ENCODE assay signal across 10 cellular contexts in the genomic region with DNA sequence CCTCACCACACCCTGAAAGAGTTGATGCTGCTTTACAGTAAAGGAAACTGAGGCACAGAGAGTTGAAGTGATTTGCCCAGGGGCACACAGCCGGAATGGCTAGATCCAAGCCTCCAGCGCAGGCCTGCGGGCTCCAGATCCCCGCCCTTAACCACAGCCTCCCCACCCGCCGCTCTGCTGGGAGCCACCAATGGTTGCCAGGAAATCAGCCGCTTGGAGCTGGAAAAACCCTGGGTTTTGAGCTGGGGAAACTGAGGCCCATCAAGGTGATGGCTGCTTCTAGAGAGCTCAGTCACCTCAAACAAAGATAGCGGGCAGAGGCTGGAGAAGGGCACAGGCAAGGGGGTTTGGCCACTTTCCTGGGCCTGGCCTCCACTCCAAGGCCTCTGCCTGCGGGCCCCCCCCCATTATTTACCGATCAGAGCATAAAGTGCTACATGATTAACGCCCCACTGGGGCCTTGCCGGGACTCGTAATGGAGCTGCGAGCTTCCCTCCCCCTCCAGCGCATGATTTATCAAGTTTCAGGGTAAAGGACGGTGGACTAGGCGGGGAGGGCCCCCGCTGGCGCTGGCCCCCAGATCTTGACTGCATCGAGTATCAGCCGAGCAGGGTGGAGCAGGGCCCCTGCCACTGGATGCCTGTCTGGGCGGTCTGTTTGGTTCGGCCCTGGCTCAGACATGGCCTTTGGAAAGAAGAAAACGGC. TPM values are rescaled to one million over a fixed set of nuclear protein-coding genes. Genes with fewer than 3 reads are reported as not detected.
DNase-seq lines count a peak whose midpoint lies in the region; ATAC-seq, FAIRE-seq and TF ChIP-seq lines count a peak whose summit lies in the region.
"Had no signal": no experiment of that assay in that cellular context is flagged by ENCODE, and none has a peak within 500 bp of the region (broad histone marks: within the 10 kb centered on the region; RNA-seq: fewer than 3 reads in every experiment).

No MANE protein-coding gene starts in this region.

- no TSS peak for BruUV-seq in K562 (replicated peaks; lab: Mats Ljungman, UMichigan)

- H3K4me3 ChIP-seq in HUES64 (ENCODE audit: low read length) (no peak overlapping the region), K562 (0 out of 2 replicates have a peak overlapping the region, but pooled peaks have one; percentile 0)
- H3K4me3 ChIP-seq in effector memory CD4-positive, alpha-beta T cell (ENCODE audit: insufficient read depth, low read depth, low read length, poor library complexity, severe bottlenecking): no peak overlapping the region

- H3K36me3 ChIP-seq in HUES64 (ENCODE audit: insufficient read depth, low read length) (no peaks in the 10 kb centered on the region), K562 (ENCODE audit: control insufficient read depth, insufficient read depth, low read length) (0 out of 3 replicates have a peak, but pooled peaks cover 2% of the 10 kb centered on the region)
- H3K36me3 ChIP-seq in effector memory CD4-positive, alpha-beta T cell (ENCODE audit: control insufficient read depth, insufficient read depth, low read length): no peaks in the 10 kb centered on the region

- H4K20me1 ChIP-seq in K562 (replicated peaks; ENCODE audit: control insufficient read depth, insufficient read depth, low read length): no peaks in the 10 kb centered on the region

- no peak for TF ChIP-seq CTCF in K562 (IDR thresholded peaks at IDR 0.05 in 2 of 3, conservative IDR thresholded peaks at IDR 0.05 in 1 of 3; ENCODE audit: insufficient read depth in 2 of 3, low read depth in 1 of 3, low read length in 3 of 3)

- peak overlapping the region; percentile 59 for H2AFZ ChIP-seq in K562 (ENCODE audit: low read depth, low read length)

- in situ Hi-C loops in K562 (cut with MboI): no loop called here

- H3K27me3 ChIP-seq in HUES64 (ENCODE audit: insufficient read depth, low read length) (no peaks in the 10 kb centered on the region), K562 (ENCODE audit: control insufficient read depth in 2 of 2, insufficient read depth in 2 of 2, low read length in 2 of 2) (no peaks in the 10 kb centered on the region), layer of hippocampus (ENCODE audit: control insufficient read depth, insufficient read depth, low read length) (no peaks in the 10 kb centered on the region)
- no peaks in the 10 kb centered on the region for H3K27me3 ChIP-seq in effector memory CD4-positive, alpha-beta T cell (replicated peaks; ENCODE audit: control insufficient read depth, insufficient read depth, low read length, poor library complexity, severe bottlenecking)

- peaks cover 63% of the 10 kb centered on the region for H3K79me2 ChIP-seq in K562 (ENCODE audit: control insufficient read depth, insufficient read depth, low read length)

- DNase-seq in K562 (ENCODE audit: extremely low read depth in 1 of 4, low spot score in 3 of 4) (peak; percentile 43 to 67 (median 62)), superior temporal gyrus (ENCODE audit: extremely low spot score) (peak; percentile 28), occipital lobe (lab: John Stamatoyannopoulos, UW) (no peak)
- no peak for DNase-seq in effector memory CD4-positive, alpha-beta T cell
- DNase-seq: activated CD8-positive, alpha-beta memory T cell treated with anti-CD3 and anti-CD28 coated beads, Interleukin-2, amount 50 U/mL, for 4 hours; OCI-M1 had no signal

- TF ChIP-seq POLR2A in K562 (conservative IDR thresholded peaks at IDR 0.05): no peak

- CTCF ChIA-PET in K562 (lab: Yijun Ruan, JAX; ENCODE audit: low intra/inter-chr PET ratio): no interaction called here

- intact Hi-C loops in K562 (cut with micrococcal nuclease): no loop called here

- H3K9me3 ChIP-seq in HUES64 (ENCODE audit: insufficient read depth, low read depth, low read length) (no peaks in the 10 kb centered on the region), K562 (replicated peaks; ENCODE audit: control insufficient read depth, insufficient read depth, low read depth, low read length) (no peaks in the 10 kb centered on the region)
- H3K9me3 ChIP-seq in effector memory CD4-positive, alpha-beta T cell (ENCODE audit: control insufficient read depth, low read length): no peaks in the 10 kb centered on the region

- TF ChIP-seq RAD21 in K562 (CRISPR knock-in tag; conservative IDR thresholded peaks at IDR 0.05 in 1 of 2, IDR thresholded peaks at IDR 0.05 in 1 of 2): no peak; a peak in 1 of 4 replicates

- POLR2A ChIA-PET in K562 (lab: Yijun Ruan, JAX): interaction anchor here (0.6 to 1.7 kb wide), 5 partner anchors 8 to 792 kb away, joined by 3 to 9 read pairs (median 3); no protein-coding TSS in a partner anchor

- H3K27ac ChIP-seq in HUES64 (ENCODE audit: low read depth, low read length): peak overlapping the region; percentile 37; the same call in 1 of the 2 replicates
- peak overlapping the region; percentile 74 for H3K27ac ChIP-seq in K562 (ENCODE audit: extremely low read depth, low read depth, low read length)
- peak overlapping the region; percentile 95 for H3K27ac ChIP-seq in layer of hippocampus (ENCODE audit: low read depth, low read length)
- no peak overlapping the region for H3K27ac ChIP-seq in effector memory CD4-positive, alpha-beta T cell (ENCODE audit: insufficient read depth, low read length, poor library complexity, severe bottlenecking)

- no peaks in the 10 kb centered on the region for H3K9me1 ChIP-seq in K562 (ENCODE audit: control insufficient read depth, insufficient read depth, low read length)

- FAIRE-seq in K562 (lab: Jason Lieb, UNC): peak; percentile 26

- no peak for TF ChIP-seq EP300 in K562 (IDR thresholded peaks at IDR 0.05; ENCODE audit: low read length)

- peak; percentile 56 for ATAC-seq in K562
- ATAC-seq in HG02870 (IDR thresholded peaks at IDR 0.05; ENCODE audit: unreplicated experiment): no peak
- ATAC-seq in HG03469 (IDR thresholded peaks at IDR 0.05; ENCODE audit: unreplicated experiment): no peak

- peak overlapping the region; percentile 60 for H3K4me2 ChIP-seq in K562 (ENCODE audit: insufficient read depth, low read length)

- H3K9ac ChIP-seq in HUES64 (ENCODE audit: low read depth, low read length) (no peak overlapping the region), K562 (ENCODE audit: insufficient read depth in 1 of 2, low read depth in 2 of 2, low read length in 2 of 2) (peak overlapping the region; percentile 54 to 72)

- H3K4me1 ChIP-seq in HUES64 (ENCODE audit: insufficient read depth, low read length) (peaks cover 63% of the 10 kb centered on the region), K562 (replicated peaks in 1 of 2; ENCODE audit: control insufficient read depth in 2 of 2, insufficient read depth in 2 of 2, low read length in 2 of 2) (peaks cover 32 to 73% of the 10 kb centered on the region in 2 experiments)
- peaks cover 17% of the 10 kb centered on the region for H3K4me1 ChIP-seq in effector memory CD4-positive, alpha-beta T cell (ENCODE audit: control insufficient read depth, insufficient read depth, low read length, poor library complexity, severe bottlenecking)

- WGBS in HUES64: 68% methylated on average over 24 of the region's 24 CpGs
- WGBS in K562 (ENCODE audit: insufficient coverage, low coverage, missing lambda C conversion rate): 9% methylated on average over 17 of the region's 24 CpGs

TF ChIP-seq in K562, 482 proteins besides CTCF, POLR2A, EP300 and RAD21 (continues in another document):
- TF ChIP-seq CHD4 (IDR thresholded peaks at IDR 0.05; ENCODE audit: insufficient read depth, insufficient replicate concordance, low read depth, low read length, poor library complexity, severe bottlenecking) (no peak), STAG1 (CRISPR knock-in tag; IDR thresholded peaks at IDR 0.05; ENCODE audit: borderline replicate concordance) (no peak), ZNF140 (CRISPR knock-in tag; IDR thresholded peaks at IDR 0.05) (no peak)

RNA-seq across cellular contexts. Expression of gene PLXND1, which starts 9.2 kb away (rescaled TPM):
- polyA plus RNA-seq in HUES64 (2013, experiment 1 of 2): 33.5 TPM
- polyA plus RNA-seq in HUES64 (2013, experiment 2 of 2): 48.6 TPM
- 63.2 and 146 TPM in 2 replicates for total RNA-seq in K562 (2011; cell fraction: chromatin; rRNA removed; ENCODE audit: low replicate concordance)
- 60.7 and 67.2 TPM in 2 replicates for total RNA-seq in K562 (2011; cell fraction: nucleolus; rRNA removed)
- 60.1 and 91.1 TPM in 2 replicates for total RNA-seq in K562 (2011; cell fraction: nucleoplasm; rRNA removed)
- total RNA-seq in K562 (2014; rRNA removed) (10.6 and 17.2 TPM in 2 replicates), K562 (2014; rRNA removed; fragmentation: Illumina TruSeq; extraction: Trizol) (8.4 and 11.2 TPM in 2 replicates), K562 (2015; rRNA removed; fragmentation: Illumina TruSeq; extraction: Trizol) (18.6 and 18.8 TPM in 2 replicates), K562 (2021) (28.1 and 28.2 TPM in 2 replicates), occipital lobe (14.3 TPM)
- polyA plus RNA-seq in K562 (2011; rRNA removed) (14.0 and 18.1 TPM in 2 replicates), K562 (2014; fragmentation: Illumina TruSeq; extraction: Trizol) (28.8 and 33.3 TPM in 2 replicates), K562 (2014; fragmentation: Nextera tagmentation; extraction: Ambion mirVana) (under 1 TPM; 0.34 to 0.70 TPM), K562 (2014; rRNA removed) (24.8 and 24.9 TPM in 2 replicates)
- 16.9 and 18.1 TPM in 2 replicates for polyA plus RNA-seq in K562 (2011; cell fraction: cytosol; rRNA removed)
- 98.5 and 119 TPM in 2 replicates for polyA plus RNA-seq in K562 (2011; cell fraction: nucleus; rRNA removed)
- polyA plus RNA-seq in K562 (2012): 27.6 and 28.7 TPM in 2 replicates
- polyA minus RNA-seq in K562 (2011; rRNA and poly(A)+ RNA removed): 10.0 and 13.0 TPM in 2 replicates
- 16.8 and 20.7 TPM in 2 replicates for polyA minus RNA-seq in K562 (2011; cell fraction: cytosol; rRNA and poly(A)+ RNA removed)
- 24.2 and 31.4 TPM in 2 replicates for polyA minus RNA-seq in K562 (2011; cell fraction: nucleus; rRNA and poly(A)+ RNA removed)

RNA-seq across cellular contexts. Expression of gene H1-8, which starts 54.3 kb away (rescaled TPM):
- polyA plus RNA-seq in HUES64 (2013, experiment 1 of 2): not detected
- polyA plus RNA-seq in HUES64 (2013, experiment 2 of 2): not detected
- not detected in 2 replicates for total RNA-seq in K562 (2011; cell fraction: chromatin; rRNA removed; ENCODE audit: low replicate concordance)
- total RNA-seq in K562 (2011; cell fraction: nucleolus; rRNA removed): not detected in 2 replicates
- total RNA-seq in K562 (2011; cell fraction: nucleoplasm; rRNA removed): not detected in 2 replicates
- not detected in 2 replicates for total RNA-seq in K562 (2014; rRNA removed)
- total RNA-seq in K562 (2014; rRNA removed; fragmentation: Illumina TruSeq; extraction: Trizol): not detected in 2 replicates
- total RNA-seq in K562 (2015; rRNA removed; fragmentation: Illumina TruSeq; extraction: Trizol): not detected in 2 replicates
- total RNA-seq in K562 (2021): not detected in 2 replicates
- polyA plus RNA-seq in K562 (2011; rRNA removed): not detected in 2 replicates
- not detected in 2 replicates for polyA plus RNA-seq in K562 (2011; cell fraction: cytosol; rRNA removed)
- polyA plus RNA-seq in K562 (2011; cell fraction: nucleus; rRNA removed): not detected in 2 replicates
- not detected in 2 replicates for polyA plus RNA-seq in K562 (2012)
- not detected in 2 replicates for polyA plus RNA-seq in K562 (2014; fragmentation: Illumina TruSeq; extraction: Trizol)
- polyA plus RNA-seq in K562 (2014; fragmentation: Nextera tagmentation; extraction: Ambion mirVana): not detected
- polyA plus RNA-seq in K562 (2014; rRNA removed): not detected in 2 replicates
- polyA minus RNA-seq in K562 (2011; rRNA and poly(A)+ RNA removed): not detected in 2 replicates
- polyA minus RNA-seq in K562 (2011; cell fraction: cytosol; rRNA and poly(A)+ RNA removed): not detected in 2 replicates
- not detected in 2 replicates for polyA minus RNA-seq in K562 (2011; cell fraction: nucleus; rRNA and poly(A)+ RNA removed)
- not detected for total RNA-seq in occipital lobe

Comparison
In these comparisons a context has a peak if more than half of its experiments do, and no peak if none do; other contexts are left out.
1. DNase-seq: peak in K562 (4 of 4) and superior temporal gyrus (single experiment); none in effector memory CD4-positive, alpha-beta T cell (0 of 3) and occipital lobe (single experiment).